11 cellular contexts compared by ENCODE assay signal in genomic region chr2:140552634-140553033, GRCh38.
"Had no signal": no experiment of that assay in that cellular context is flagged by ENCODE, and none has a peak within 500 bp of the region (broad histone marks: within the 10 kb centered on the region; RNA-seq: fewer than 3 reads in every experiment).

No MANE protein-coding gene starts in this region.

- H3K4me2 ChIP-seq: GM23338 had no signal

- H3K4me3 Mint-ChIP-seq: GM23338, H9, HFFc6 had no signal

- DNase-seq: GM23248, GOT3, H7, H9, HCEC 1CT, HFFc6 had no signal

- FAIRE-seq: H1, H54 had no signal

- H3K27ac ChIP-seq: GM23248 had no signal

- H3K9me3 Mint-ChIP-seq: GM23338, H9 had no signal

- ATAC-seq: GM23338, HCT116 had no signal

- H3K9me3 ChIP-seq: HAP-1 had no signal

- H3K9ac ChIP-seq: GM23248 had no signal

- H2AFZ ChIP-seq: GM23248, GM23338 had no signal

- H3K27ac Mint-ChIP-seq: GM23338, H9, HFFc6 had no signal

- H3K36me3 ChIP-seq: HAP-1 had no signal

- H3K4me1 Mint-ChIP-seq: H9 had no signal

- H3K4me3 ChIP-seq: GM23248, GM23338, HAP-1 had no signal
